8 cellular contexts compared by ENCODE assay signal in genomic region chr6:87322304-87323212, GRCh38. TPM values are rescaled to one million over a fixed set of nuclear protein-coding genes. Genes with fewer than 3 reads are reported as not detected.
DNase-seq lines count a peak whose midpoint lies in the region; ATAC-seq and TF ChIP-seq lines count a peak whose summit lies in the region.

Gene SMIM8, plus strand, starts transcription at chr6:87322588. Its CDS starts 14,444 bp downstream, at chr6:87337032.

- H3K27me3 ChIP-seq in neural progenitor cell, result no peaks in the 10 kb centered on the region
- no peaks in the 10 kb centered on the region for H3K27me3 ChIP-seq in stomach

- H3K27ac Mint-ChIP-seq in neural progenitor cell, result peak within 1 kb of the TSS; percentile 72

- peaks cover 26% of the 10 kb centered on the region for H3K79me2 ChIP-seq in neural progenitor cell (ENCODE audit: low read depth)

- intact Hi-C loops in stomach (cut with DNase I; ENCODE audit: low total_unique reads), result loop anchor here (10.0 kb wide), 1 partner anchor 142 kb away; no protein-coding TSS in a partner anchor

- H3K36me3 ChIP-seq in neural progenitor cell (no peaks in the 10 kb centered on the region), stomach (no peaks in the 10 kb centered on the region)

- H3F3A ChIP-seq in neural progenitor cell (ENCODE audit: low read depth), result no peaks in the 10 kb centered on the region

- TF ChIP-seq CTCF in fibroblast of villous mesenchyme (IDR thresholded peaks at IDR 0.05; ENCODE audit: insufficient read depth, low read depth, low read length) (peak; percentile 98), neural progenitor cell (IDR thresholded peaks at IDR 0.05) (peak; percentile 97), stomach (IDR thresholded peaks at IDR 0.05) (peak in 6 of 7 experiments; percentile 56 to 99 (median 98))

- TF ChIP-seq EP300 in stomach (IDR thresholded peaks at IDR 0.05), result no peak

- ATAC-seq in GM21737 (IDR thresholded peaks at IDR 0.05; ENCODE audit: unreplicated experiment), result peak; percentile 99

- H3K27ac ChIP-seq in neural progenitor cell, result no peak within 1 kb of the TSS
- peak within 1 kb of the TSS; percentile 17 to 88 (median 79) for H3K27ac ChIP-seq in stomach

- H3K4me3 Mint-ChIP-seq in neural progenitor cell, result peak within 1 kb of the TSS; percentile 94

- H3K27me3 Mint-ChIP-seq in neural progenitor cell (ENCODE audit: insufficient read depth, low read depth), result peaks cover 4% of the 10 kb centered on the region

- TF ChIP-seq POLR2A in stomach (IDR thresholded peaks at IDR 0.05), result no peak

- 1 to 2% (median 1%) methylated on average over 36 to 60 of the region's 60 CpGs for WGBS in stomach, 5 donors

- peaks cover 9% of the 10 kb centered on the region for H3K9me3 Mint-ChIP-seq in neural progenitor cell

- peaks cover 6% of the 10 kb centered on the region for H3K36me3 Mint-ChIP-seq in neural progenitor cell

- H4K20me1 ChIP-seq in neural progenitor cell (ENCODE audit: low read depth), result no peaks in the 10 kb centered on the region

- H2AFZ ChIP-seq in neural progenitor cell (replicated peaks), result peak within 1 kb of the TSS; percentile 99

- H3K4me3 ChIP-seq in fibroblast of villous mesenchyme (ENCODE audit: low read depth, low read length) (peak within 1 kb of the TSS; percentile 99), neural progenitor cell (peak within 1 kb of the TSS; percentile 90), stomach (peak within 1 kb of the TSS; percentile 75 to 98 (median 86))

- H3K4me1 Mint-ChIP-seq in neural progenitor cell, result peaks cover 4% of the 10 kb centered on the region

- DNase-seq in EL (peak; percentile 74), KG1 (lab: John Stamatoyannopoulos, UW) (peak; percentile 76), RPMI8226 (peak; percentile 84), fibroblast of villous mesenchyme (ENCODE audit: low read depth) (peak; percentile 72), neural progenitor cell (ENCODE audit: low spot score) (peak; percentile 94), stomach (peak; percentile 89)
- DNase-seq in activated T-helper 9 cell treated with anti-CD3 and anti-CD28 coated beads, Interleukin-2, amount 50 U/mL, for 16 hours (ENCODE audit: low read depth), result peak; percentile 78

- H3K9ac ChIP-seq in neural progenitor cell, result peak within 1 kb of the TSS; percentile 64

- H3K4me1 ChIP-seq in neural progenitor cell (peaks cover 4% of the 10 kb centered on the region), stomach (peaks cover 0 to 13% (median 7%) of the 10 kb centered on the region in 4 donors)

- H3K4me2 ChIP-seq in neural progenitor cell, result peak within 1 kb of the TSS; percentile 86

- no peaks in the 10 kb centered on the region for H3K9me3 ChIP-seq in neural progenitor cell (ENCODE audit: low read depth)
- H3K9me3 ChIP-seq in stomach, result no peaks in the 10 kb centered on the region

RNA-seq across cellular contexts. Expression of gene SMIM8, which starts in this region (rescaled TPM):
- total RNA-seq in fibroblast of villous mesenchyme, result 4.8 and 5.6 TPM in 2 replicates
- 18.7 and 31.7 TPM in 2 replicates for total RNA-seq in neural progenitor cell (ENCODE audit: low replicate concordance)
- total RNA-seq in stomach, result 10 to 100 TPM in 2 of 5 donors, 1 to 10 TPM in 2, under 1 TPM in 1; 0.87 to 25.2 (median 7.0) TPM
- 1 to 10 TPM; 3.5 to 7.2 (median 4.1) TPM for polyA plus RNA-seq in stomach
